In genomic region chr16:2682209-2683021, GRCh38 we compare ENCODE assay signal across 8 cellular contexts. TPM values are rescaled to one million over a fixed set of nuclear protein-coding genes. Genes with fewer than 3 reads are reported as not detected.
DNase-seq lines count a peak whose midpoint lies in the region; ATAC-seq and TF ChIP-seq lines count a peak whose summit lies in the region.

A gene with protein sequence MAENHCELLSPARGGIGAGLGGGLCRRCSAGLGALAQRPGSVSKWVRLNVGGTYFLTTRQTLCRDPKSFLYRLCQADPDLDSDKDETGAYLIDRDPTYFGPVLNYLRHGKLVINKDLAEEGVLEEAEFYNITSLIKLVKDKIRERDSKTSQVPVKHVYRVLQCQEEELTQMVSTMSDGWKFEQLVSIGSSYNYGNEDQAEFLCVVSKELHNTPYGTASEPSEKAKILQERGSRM (plus strand): TSS chr16:2682523. CDS start chr16:2682549, 26 bp downstream.

- no peak for TF ChIP-seq CTCF in VCaP (conservative IDR thresholded peaks at IDR 0.05)

- H3K9ac ChIP-seq in iPS-18a (ENCODE audit: low read length) = peak within 1 kb of the TSS; percentile 78
- H3K9ac ChIP-seq in skeletal muscle satellite cell (ENCODE audit: low read depth, low read length) = peak within 1 kb of the TSS; percentile 98

- no peaks in the 10 kb centered on the region for H3K36me3 ChIP-seq in iPS-18a (ENCODE audit: control insufficient read depth, low read depth, low read length)
- H3K36me3 ChIP-seq in skeletal muscle satellite cell (ENCODE audit: insufficient read depth, low read length) = no peaks in the 10 kb centered on the region

- H3K27me3 ChIP-seq in iPS-18a (ENCODE audit: control insufficient read depth, insufficient read depth, low read length) = no peaks in the 10 kb centered on the region
- H3K27me3 ChIP-seq in skeletal muscle satellite cell (ENCODE audit: control insufficient read depth, insufficient read depth, low read length) = no peaks in the 10 kb centered on the region

- peak within 1 kb of the TSS; percentile 82 for H3K27ac ChIP-seq in VCaP
- peak within 1 kb of the TSS; percentile 30 for H3K27ac ChIP-seq in iPS-18a (ENCODE audit: low read length)

- in situ Hi-C loops in T47D (cut with HindIII; ENCODE audit: low pct_unique_long_range_greater_than_20kb, low sequenced_read_pairs) = no loop called here

- DNase-seq in 8988T = peak; percentile 84
- DNase-seq in NCI-H2196 treated with DMSO at 0.1 percent for 48 hours (lab: John Stamatoyannopoulos, UW; ENCODE audit: unreplicated experiment) = peak; percentile 94
- DNase-seq in T47D (ENCODE audit: low read depth in 1 of 2, low spot score in 1 of 2) = peak; percentile 93 to 97

- H3K9me3 ChIP-seq in iPS-18a (ENCODE audit: control insufficient read depth, low read depth, low read length) (no peaks in the 10 kb centered on the region), skeletal muscle satellite cell (replicated peaks; ENCODE audit: low read length) (no peaks in the 10 kb centered on the region)

- peak within 1 kb of the TSS; percentile 96 for H3K4me2 ChIP-seq in skeletal muscle satellite cell (ENCODE audit: low read length)

- ATAC-seq in GM18861 (IDR thresholded peaks at IDR 0.05; ENCODE audit: unreplicated experiment) (peak; percentile 45), HG03103 (IDR thresholded peaks at IDR 0.05; ENCODE audit: low read depth, unreplicated experiment) (peak; percentile 45)

- peak within 1 kb of the TSS; percentile 67 for H3K4me3 ChIP-seq in iPS-18a (ENCODE audit: low read length)
- peak within 1 kb of the TSS; percentile 94 for H3K4me3 ChIP-seq in skeletal muscle satellite cell (ENCODE audit: low read length)

- H3K4me1 ChIP-seq in iPS-18a (ENCODE audit: control insufficient read depth, low read depth, low read length) (no peaks in the 10 kb centered on the region), skeletal muscle satellite cell (ENCODE audit: control insufficient read depth, insufficient read depth, low read length) (peaks cover 14% of the 10 kb centered on the region)

RNA-seq across cellular contexts. Expression of the gene that starts here (rescaled TPM):
- 21.8 and 23.6 TPM in 2 replicates for total RNA-seq in skeletal muscle satellite cell (2012; rRNA removed)

Comparison
In these comparisons a context has a peak if more than half of its experiments do, and no peak if none do; other contexts are left out.
1. Peak in every context shown above with its lines: DNase-seq, ATAC-seq, H3K4me3 ChIP-seq and H3K27ac ChIP-seq.